7 cellular contexts compared by ENCODE assay signal in the genomic region with DNA sequence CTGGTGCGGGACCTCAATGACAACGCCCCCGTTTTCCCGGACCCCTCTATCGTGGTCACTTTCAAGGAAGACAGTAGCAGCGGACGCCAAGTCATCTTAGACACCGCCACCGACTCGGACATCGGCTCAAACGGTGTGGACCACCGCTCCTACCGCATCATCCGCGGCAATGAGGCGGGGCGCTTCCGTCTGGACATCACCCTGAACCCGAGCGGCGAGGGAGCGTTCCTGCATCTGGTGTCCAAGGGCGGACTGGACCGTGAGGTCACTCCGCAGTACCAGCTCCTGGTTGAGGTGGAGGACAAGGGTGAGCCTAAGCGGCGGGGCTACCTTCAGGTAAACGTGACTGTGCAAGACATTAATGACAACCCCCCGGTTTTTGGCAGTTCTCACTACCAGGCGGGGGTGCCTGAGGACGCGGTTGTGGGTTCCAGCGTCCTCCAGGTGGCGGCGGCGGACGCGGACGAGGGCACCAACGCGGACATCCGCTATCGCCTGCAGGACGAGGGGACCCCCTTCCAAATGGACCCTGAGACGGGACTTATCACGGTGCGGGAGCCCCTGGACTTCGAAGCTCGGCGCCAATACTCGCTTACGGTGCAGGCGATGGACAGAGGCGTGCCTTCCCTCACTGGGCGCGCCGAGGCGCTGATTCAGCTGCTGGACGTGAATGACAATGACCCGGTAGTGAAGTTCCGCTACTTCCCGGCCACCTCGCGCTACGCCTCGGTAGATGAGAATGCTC.
DNase-seq lines count a peak whose midpoint lies in the region; ATAC-seq, FAIRE-seq and TF ChIP-seq lines count a peak whose summit lies in the region.

No MANE protein-coding gene starts in this region.

- peak; percentile 21 for TF ChIP-seq CTCF in epithelial cell of esophagus (IDR thresholded peaks at IDR 0.05; ENCODE audit: insufficient read depth, low read depth, low read length, missing control alignments)

- no peaks in the 10 kb centered on the region for H3K9me3 ChIP-seq in mucosa of rectum (ENCODE audit: control insufficient read depth in 2 of 2, low read length in 2 of 2)

- H3K4me1 ChIP-seq in mucosa of rectum (ENCODE audit: control insufficient read depth in 2 of 2, insufficient read depth in 2 of 2, low read length in 2 of 2): peaks cover 4 to 8% of the 10 kb centered on the region in 2 donors

- no peak for ATAC-seq in GM18907 (IDR thresholded peaks at IDR 0.05; ENCODE audit: unreplicated experiment)

- H3K9ac ChIP-seq in mucosa of rectum (ENCODE audit: low read depth in 1 of 2, low read length in 2 of 2): peak overlapping the region in 1 of 2 donors; percentile 74

- H3K36me3 ChIP-seq in mucosa of rectum (ENCODE audit: control insufficient read depth in 2 of 2, insufficient read depth in 2 of 2, low read length in 2 of 2): no peaks in the 10 kb centered on the region

- peak overlapping the region in 1 of 2 donors; percentile 78 for H3K27ac ChIP-seq in mucosa of rectum (ENCODE audit: low read depth in 2 of 2, low read length in 2 of 2)

- FAIRE-seq in urothelium cell line (lab: Jason Lieb, UNC): no peak

- H3K4me3 ChIP-seq in epithelial cell of esophagus (ENCODE audit: low read length): peak overlapping the region; percentile 83
- H3K4me3 ChIP-seq in mucosa of rectum (ENCODE audit: low read length in 2 of 2): peak overlapping the region; percentile 72 to 79

- H3K27me3 ChIP-seq in mucosa of rectum (ENCODE audit: control insufficient read depth in 2 of 2, insufficient read depth in 2 of 2, low read length in 2 of 2): peaks cover 11 to 21% of the 10 kb centered on the region in 2 donors

- DNase-seq in ELF-1 (ENCODE audit: low read depth, low spot score): peak; percentile 65
- DNase-seq in NCI-H82 treated with DMSO at 0.1 percent for 48 hours (lab: John Stamatoyannopoulos, UW; ENCODE audit: unreplicated experiment): peak; percentile 8
- peak; percentile 37 for DNase-seq in epithelial cell of esophagus (ENCODE audit: low read depth)
- DNase-seq in urothelium cell line (ENCODE audit: low spot score): peak; percentile 14
- DNase-seq in NCI-H345 treated with DMSO at 0.1 percent for 48 hours (lab: John Stamatoyannopoulos, UW; ENCODE audit: unreplicated experiment): no peak
